In genomic region chr11:77188912-77189491, GRCh38 we compare ENCODE assay signal across 1 cellular context.
TF ChIP-seq lines count a peak whose summit lies in the region.

No MANE protein-coding gene starts in this region.

TF ChIP-seq in GM12878, 131 proteins besides CTCF, POLR2A, EP300 and RAD21 (continued from another document):
- no peak for TF ChIP-seq ZNF687 (IDR thresholded peaks at IDR 0.05)
- no peak for TF ChIP-seq STAT3 (IDR thresholded peaks at IDR 0.05; ENCODE audit: low read depth, low read length)
- TF ChIP-seq WRNIP1 (IDR thresholded peaks at IDR 0.05; ENCODE audit: borderline replicate concordance, low read depth, low read length) = no peak
- no peak for TF ChIP-seq ATF7 (IDR thresholded peaks at IDR 0.05; ENCODE audit: low read depth)
- no peak for TF ChIP-seq USF2 (IDR thresholded peaks at IDR 0.05; ENCODE audit: borderline replicate concordance, low read depth, low read length)
